In genomic region chr1:213767683-213768082, GRCh38 we compare ENCODE assay signal across 36 cellular contexts.
"Had no signal": no experiment of that assay in that cellular context is flagged by ENCODE, and none has a peak within 500 bp of the region (broad histone marks: within the 10 kb centered on the region; RNA-seq: fewer than 3 reads in every experiment).

No MANE protein-coding gene starts in this region.

- H3K4me2 ChIP-seq: KMS-11 had no signal

- H3K4me3 ChIP-seq: MG63 had no signal

- H3K36me3 ChIP-seq: MG63 had no signal

- DNase-seq: Karpas-422, Kasumi-1, KG1, MG63, MM.1S, MV-4-11, NCI-H1048, NCI-H1092, NCI-H1092 treated with DMSO at 0.1 percent for 48 hours, NCI-H1105, NCI-H1105 treated with DMSO at 0.1 percent for 48 hours, NCI-H1417, NCI-H1417 treated with DMSO at 0.1 percent for 48 hours, NCI-H1436, NCI-H1436 treated with DMSO at 0.1 percent for 48 hours, NCI-H146, NCI-H1694, NCI-H1694 treated with DMSO at 0.1 percent for 48 hours, NCI-H187, NCI-H187 treated with DMSO at 0.1 percent for 48 hours, NCI-H1930, NCI-H2029, NCI-H2029 treated with DMSO at 0.1 percent for 48 hours, NCI-H2081, NCI-H2081 treated with DMSO at 0.1 percent for 48 hours, NCI-H2107, NCI-H2171, NCI-H2171 treated with DMSO at 0.1 percent for 48 hours, NCI-H2227 treated with DMSO at 0.1 percent for 48 hours, NCI-H226, NCI-H345, NCI-H446, NCI-H446 treated with DMSO at 0.1 percent for 48 hours, NCI-H510A, NCI-H510A treated with DMSO at 0.1 percent for 48 hours had no signal

- H3K27ac ChIP-seq: KMS-11 had no signal

- H3K9ac ChIP-seq: KMS-11 had no signal

- H3K9me3 ChIP-seq: MG63 had no signal
